Comparison of ENCODE assay signal across 1 cellular context in genomic region chr1:4931486-4931885, GRCh38.
TF ChIP-seq lines count a peak whose summit lies in the region.

No MANE protein-coding gene starts in this region.

TF ChIP-seq in IMR-90, 13 proteins besides CTCF, POLR2A, EP300 and RAD21:
- no peak for TF ChIP-seq MXI1 (IDR thresholded peaks at IDR 0.05; ENCODE audit: borderline replicate concordance, low read depth, low read length)
- no peak for TF ChIP-seq USF2 (IDR thresholded peaks at IDR 0.05; ENCODE audit: low read depth, low read length)
- no peak for TF ChIP-seq BHLHE40 (IDR thresholded peaks at IDR 0.05; ENCODE audit: low read depth, low read length)
- no peak for TF ChIP-seq SMC3 (IDR thresholded peaks at IDR 0.05; ENCODE audit: low read depth, low read length)
- no peak for TF ChIP-seq FOS (IDR thresholded peaks at IDR 0.05; ENCODE audit: low read depth, low read length)
- no peak for TF ChIP-seq RCOR1 (IDR thresholded peaks at IDR 0.05; ENCODE audit: insufficient replicate concordance, low read length)
- TF ChIP-seq, protein P1, sequence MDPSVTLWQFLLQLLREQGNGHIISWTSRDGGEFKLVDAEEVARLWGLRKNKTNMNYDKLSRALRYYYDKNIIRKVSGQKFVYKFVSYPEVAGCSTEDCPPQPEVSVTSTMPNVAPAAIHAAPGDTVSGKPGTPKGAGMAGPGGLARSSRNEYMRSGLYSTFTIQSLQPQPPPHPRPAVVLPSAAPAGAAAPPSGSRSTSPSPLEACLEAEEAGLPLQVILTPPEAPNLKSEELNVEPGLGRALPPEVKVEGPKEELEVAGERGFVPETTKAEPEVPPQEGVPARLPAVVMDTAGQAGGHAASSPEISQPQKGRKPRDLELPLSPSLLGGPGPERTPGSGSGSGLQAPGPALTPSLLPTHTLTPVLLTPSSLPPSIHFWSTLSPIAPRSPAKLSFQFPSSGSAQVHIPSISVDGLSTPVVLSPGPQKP (IDR thresholded peaks at IDR 0.05; ENCODE audit: borderline replicate concordance, low read depth, low read length), result no peak
- no peak for TF ChIP-seq MAFK (IDR thresholded peaks at IDR 0.05; ENCODE audit: low read depth, low read length)
- TF ChIP-seq NFE2L2 (IDR thresholded peaks at IDR 0.05; ENCODE audit: low read depth, low read length), result no peak
- no peak for TF ChIP-seq CEBPB (IDR thresholded peaks at IDR 0.05; ENCODE audit: low read depth, low read length)
- TF ChIP-seq CHD1 (IDR thresholded peaks at IDR 0.05; ENCODE audit: low read depth, low read length), result no peak
- no peak for TF ChIP-seq MAZ (IDR thresholded peaks at IDR 0.05; ENCODE audit: borderline replicate concordance, low read depth, low read length)
- TF ChIP-seq RFX5 (IDR thresholded peaks at IDR 0.05; ENCODE audit: low read depth, low read length), result no peak
